Comparison of ENCODE assay signal across 9 cellular contexts in genomic region chr22:47672526-47672925, GRCh38.
"Had no signal": no experiment of that assay in that cellular context is flagged by ENCODE, and none has a peak within 500 bp of the region (broad histone marks: within the 10 kb centered on the region; RNA-seq: fewer than 3 reads in every experiment).

No MANE protein-coding gene starts in this region.

- H3K4me3 ChIP-seq: GM23248, GM23338, HAP-1 had no signal

- H3K9me3 ChIP-seq: HAP-1 had no signal

- H3K27ac ChIP-seq: GM23248 had no signal

- H3K4me2 ChIP-seq: GM23338 had no signal

- H3K4me1 ChIP-seq: HAP-1 had no signal

- DNase-seq: GM23248, GOT3, H7, HCEC 1CT, HFFc6 had no signal

- FAIRE-seq: H54 had no signal

- ATAC-seq: GM23338, HCT116 had no signal

- H3K27ac Mint-ChIP-seq: GM23338, HFFc6 had no signal

- H3K9ac ChIP-seq: GM23248 had no signal

- H2AFZ ChIP-seq: GM23248, GM23338 had no signal

- H3K36me3 ChIP-seq: HAP-1 had no signal

- H3K4me3 Mint-ChIP-seq: GM23338, HFFc6 had no signal
